1 cellular context compared by ENCODE assay signal in genomic region chr6:33407132-33407718, GRCh38.
TF ChIP-seq lines count a peak whose summit lies in the region.

No MANE protein-coding gene starts in this region.

TF ChIP-seq in endothelial cell of umbilical vein, 7 proteins besides CTCF, POLR2A, EP300 and RAD21:
- no peak for TF ChIP-seq MYC (IDR thresholded peaks at IDR 0.05; ENCODE audit: low read depth, low read length)
- no peak for TF ChIP-seq FOS (IDR thresholded peaks at IDR 0.05; ENCODE audit: borderline replicate concordance, insufficient read depth, low read length)
- TF ChIP-seq EZH2 (IDR thresholded peaks at IDR 0.05; ENCODE audit: borderline replicate concordance, low read depth, low read length, severe bottlenecking), result no peak
- no peak for TF ChIP-seq GATA2 (IDR thresholded peaks at IDR 0.05; ENCODE audit: insufficient read depth, insufficient read length, low read depth, low read length)
- TF ChIP-seq JUN (IDR thresholded peaks at IDR 0.05; ENCODE audit: borderline replicate concordance, insufficient read depth, insufficient read length, low read depth), result no peak
- no peak for TF ChIP-seq MAX (IDR thresholded peaks at IDR 0.05; ENCODE audit: insufficient read depth, insufficient read length)
- no peak for TF ChIP-seq POLR2AphosphoS5 (IDR thresholded peaks at IDR 0.05; ENCODE audit: insufficient read depth, low read depth, low read length)
